ENCODE assay signal across 1 cellular context in the genomic region with DNA sequence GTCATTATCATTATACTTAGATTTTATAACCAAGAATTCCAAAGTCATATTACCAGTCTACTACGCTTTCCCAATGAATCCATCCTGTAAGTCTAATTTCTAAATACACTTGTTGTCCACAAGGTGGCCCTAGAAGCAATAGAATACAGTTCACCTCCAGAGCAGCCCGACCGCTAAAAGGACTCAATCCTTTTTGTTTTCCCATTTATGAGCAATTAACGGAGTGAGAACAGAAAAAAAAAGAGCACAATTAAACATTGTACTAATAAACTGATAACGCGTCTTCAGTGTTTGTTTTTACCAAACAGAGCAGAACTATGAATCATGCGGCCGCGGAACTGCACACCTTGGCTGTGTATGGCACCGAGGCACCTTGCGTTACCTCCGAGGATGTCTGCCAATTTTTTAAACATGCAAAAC.
TF ChIP-seq lines count a peak whose summit lies in the region.

No MANE protein-coding gene starts in this region.

TF ChIP-seq in HepG2, 621 proteins besides CTCF, POLR2A, EP300 and RAD21 (continued from another document and continues in another):
- TF ChIP-seq, protein P1, sequence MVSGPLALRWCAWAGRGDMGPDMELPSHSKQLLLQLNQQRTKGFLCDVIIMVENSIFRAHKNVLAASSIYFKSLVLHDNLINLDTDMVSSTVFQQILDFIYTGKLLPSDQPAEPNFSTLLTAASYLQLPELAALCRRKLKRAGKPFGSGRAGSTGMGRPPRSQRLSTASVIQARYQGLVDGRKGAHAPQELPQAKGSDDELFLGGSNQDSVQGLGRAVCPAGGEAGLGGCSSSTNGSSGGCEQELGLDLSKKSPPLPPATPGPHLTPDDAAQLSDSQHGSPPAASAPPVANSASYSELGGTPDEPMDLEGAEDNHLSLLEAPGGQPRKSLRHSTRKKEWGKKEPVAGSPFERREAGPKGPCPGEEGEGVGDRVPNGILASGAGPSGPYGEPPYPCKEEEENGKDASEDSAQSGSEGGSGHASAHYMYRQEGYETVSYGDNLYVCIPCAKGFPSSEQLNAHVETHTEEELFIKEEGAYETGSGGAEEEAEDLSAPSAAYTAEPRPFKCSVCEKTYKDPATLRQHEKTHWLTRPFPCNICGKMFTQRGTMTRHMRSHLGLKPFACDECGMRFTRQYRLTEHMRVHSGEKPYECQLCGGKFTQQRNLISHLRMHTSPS (CRISPR knock-in tag; IDR thresholded peaks at IDR 0.05; ENCODE audit: low read depth), result no peak
- TF ChIP-seq MXI1 (IDR thresholded peaks at IDR 0.05; ENCODE audit: borderline replicate concordance, low read depth, low read length), result no peak
- TF ChIP-seq U2AF1 (optimal IDR thresholded peaks at IDR 0.05; ENCODE audit: low read depth, low read length), result no peak
- no peak for TF ChIP-seq ZMAT3 (CRISPR knock-in tag; conservative IDR thresholded peaks at IDR 0.05)
- no peak for TF ChIP-seq HDAC2 (CRISPR knock-in tag; IDR thresholded peaks at IDR 0.05)
- TF ChIP-seq ZFAT (CRISPR knock-in tag; conservative IDR thresholded peaks at IDR 0.05), result no peak
- no peak for TF ChIP-seq JUND (CRISPR knock-in tag; IDR thresholded peaks at IDR 0.05)
- no peak for TF ChIP-seq ZNF460 (CRISPR knock-in tag; IDR thresholded peaks at IDR 0.05; ENCODE audit: borderline replicate concordance)
- TF ChIP-seq TRIM24 (CRISPR knock-in tag; IDR thresholded peaks at IDR 0.05), result no peak
- TF ChIP-seq, protein P2, sequence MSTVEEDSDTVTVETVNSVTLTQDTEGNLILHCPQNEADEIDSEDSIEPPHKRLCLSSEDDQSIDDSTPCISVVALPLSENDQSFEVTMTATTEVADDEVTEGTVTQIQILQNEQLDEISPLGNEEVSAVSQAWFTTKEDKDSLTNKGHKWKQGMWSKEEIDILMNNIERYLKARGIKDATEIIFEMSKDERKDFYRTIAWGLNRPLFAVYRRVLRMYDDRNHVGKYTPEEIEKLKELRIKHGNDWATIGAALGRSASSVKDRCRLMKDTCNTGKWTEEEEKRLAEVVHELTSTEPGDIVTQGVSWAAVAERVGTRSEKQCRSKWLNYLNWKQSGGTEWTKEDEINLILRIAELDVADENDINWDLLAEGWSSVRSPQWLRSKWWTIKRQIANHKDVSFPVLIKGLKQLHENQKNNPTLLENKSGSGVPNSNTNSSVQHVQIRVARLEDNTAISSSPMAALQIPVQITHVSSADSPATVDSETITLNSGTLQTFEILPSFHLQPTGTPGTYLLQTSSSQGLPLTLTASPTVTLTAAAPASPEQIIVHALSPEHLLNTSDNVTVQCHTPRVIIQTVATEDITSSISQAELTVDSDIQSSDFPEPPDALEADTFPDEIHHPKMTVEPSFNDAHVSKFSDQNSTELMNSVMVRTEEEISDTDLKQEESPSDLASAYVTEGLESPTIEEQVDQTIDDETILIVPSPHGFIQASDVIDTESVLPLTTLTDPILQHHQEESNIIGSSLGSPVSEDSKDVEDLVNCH (CRISPR knock-in tag; IDR thresholded peaks at IDR 0.05), result no peak
- no peak for TF ChIP-seq MIER3 (CRISPR knock-in tag; IDR thresholded peaks at IDR 0.05; ENCODE audit: borderline replicate concordance)
- no peak for TF ChIP-seq ZNF543 (CRISPR knock-in tag; IDR thresholded peaks at IDR 0.05)
- TF ChIP-seq, protein P3, sequence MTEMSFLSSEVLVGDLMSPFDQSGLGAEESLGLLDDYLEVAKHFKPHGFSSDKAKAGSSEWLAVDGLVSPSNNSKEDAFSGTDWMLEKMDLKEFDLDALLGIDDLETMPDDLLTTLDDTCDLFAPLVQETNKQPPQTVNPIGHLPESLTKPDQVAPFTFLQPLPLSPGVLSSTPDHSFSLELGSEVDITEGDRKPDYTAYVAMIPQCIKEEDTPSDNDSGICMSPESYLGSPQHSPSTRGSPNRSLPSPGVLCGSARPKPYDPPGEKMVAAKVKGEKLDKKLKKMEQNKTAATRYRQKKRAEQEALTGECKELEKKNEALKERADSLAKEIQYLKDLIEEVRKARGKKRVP (CRISPR knock-in tag; IDR thresholded peaks at IDR 0.05), result no peak
- TF ChIP-seq PCBP1 (IDR thresholded peaks at IDR 0.05; ENCODE audit: borderline replicate concordance, low read depth, low read length), result no peak
- TF ChIP-seq ZMYM3 (CRISPR knock-in tag; IDR thresholded peaks at IDR 0.05), result no peak
- TF ChIP-seq, protein P4, sequence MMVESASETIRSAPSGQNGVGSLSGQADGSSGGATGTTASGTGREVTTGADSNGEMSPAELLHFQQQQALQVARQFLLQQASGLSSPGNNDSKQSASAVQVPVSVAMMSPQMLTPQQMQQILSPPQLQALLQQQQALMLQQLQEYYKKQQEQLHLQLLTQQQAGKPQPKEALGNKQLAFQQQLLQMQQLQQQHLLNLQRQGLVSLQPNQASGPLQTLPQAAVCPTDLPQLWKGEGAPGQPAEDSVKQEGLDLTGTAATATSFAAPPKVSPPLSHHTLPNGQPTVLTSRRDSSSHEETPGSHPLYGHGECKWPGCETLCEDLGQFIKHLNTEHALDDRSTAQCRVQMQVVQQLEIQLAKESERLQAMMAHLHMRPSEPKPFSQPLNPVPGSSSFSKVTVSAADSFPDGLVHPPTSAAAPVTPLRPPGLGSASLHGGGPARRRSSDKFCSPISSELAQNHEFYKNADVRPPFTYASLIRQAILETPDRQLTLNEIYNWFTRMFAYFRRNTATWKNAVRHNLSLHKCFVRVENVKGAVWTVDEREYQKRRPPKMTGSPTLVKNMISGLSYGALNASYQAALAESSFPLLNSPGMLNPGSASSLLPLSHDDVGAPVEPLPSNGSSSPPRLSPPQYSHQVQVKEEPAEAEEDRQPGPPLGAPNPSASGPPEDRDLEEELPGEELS (CRISPR knock-in tag; IDR thresholded peaks at IDR 0.05), result no peak
- TF ChIP-seq, protein P5, sequence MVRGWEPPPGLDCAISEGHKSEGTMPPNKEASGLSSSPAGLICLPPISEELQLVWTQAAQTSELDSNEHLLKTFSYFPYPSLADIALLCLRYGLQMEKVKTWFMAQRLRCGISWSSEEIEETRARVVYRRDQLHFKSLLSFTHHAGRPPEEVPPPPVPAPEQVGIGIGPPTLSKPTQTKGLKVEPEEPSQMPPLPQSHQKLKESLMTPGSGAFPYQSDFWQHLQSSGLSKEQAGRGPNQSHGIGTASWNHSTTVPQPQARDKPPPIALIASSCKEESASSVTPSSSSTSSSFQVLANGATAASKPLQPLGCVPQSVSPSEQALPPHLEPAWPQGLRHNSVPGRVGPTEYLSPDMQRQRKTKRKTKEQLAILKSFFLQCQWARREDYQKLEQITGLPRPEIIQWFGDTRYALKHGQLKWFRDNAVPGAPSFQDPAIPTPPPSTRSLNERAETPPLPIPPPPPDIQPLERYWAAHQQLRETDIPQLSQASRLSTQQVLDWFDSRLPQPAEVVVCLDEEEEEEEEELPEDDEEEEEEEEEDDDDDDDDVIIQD (CRISPR knock-in tag; IDR thresholded peaks at IDR 0.05; ENCODE audit: low read depth), result no peak
- TF ChIP-seq ZNF468 (CRISPR knock-in tag; IDR thresholded peaks at IDR 0.05), result no peak
- no peak for TF ChIP-seq ELF4 (CRISPR knock-in tag; IDR thresholded peaks at IDR 0.05; ENCODE audit: borderline replicate concordance)
- TF ChIP-seq, protein P6, sequence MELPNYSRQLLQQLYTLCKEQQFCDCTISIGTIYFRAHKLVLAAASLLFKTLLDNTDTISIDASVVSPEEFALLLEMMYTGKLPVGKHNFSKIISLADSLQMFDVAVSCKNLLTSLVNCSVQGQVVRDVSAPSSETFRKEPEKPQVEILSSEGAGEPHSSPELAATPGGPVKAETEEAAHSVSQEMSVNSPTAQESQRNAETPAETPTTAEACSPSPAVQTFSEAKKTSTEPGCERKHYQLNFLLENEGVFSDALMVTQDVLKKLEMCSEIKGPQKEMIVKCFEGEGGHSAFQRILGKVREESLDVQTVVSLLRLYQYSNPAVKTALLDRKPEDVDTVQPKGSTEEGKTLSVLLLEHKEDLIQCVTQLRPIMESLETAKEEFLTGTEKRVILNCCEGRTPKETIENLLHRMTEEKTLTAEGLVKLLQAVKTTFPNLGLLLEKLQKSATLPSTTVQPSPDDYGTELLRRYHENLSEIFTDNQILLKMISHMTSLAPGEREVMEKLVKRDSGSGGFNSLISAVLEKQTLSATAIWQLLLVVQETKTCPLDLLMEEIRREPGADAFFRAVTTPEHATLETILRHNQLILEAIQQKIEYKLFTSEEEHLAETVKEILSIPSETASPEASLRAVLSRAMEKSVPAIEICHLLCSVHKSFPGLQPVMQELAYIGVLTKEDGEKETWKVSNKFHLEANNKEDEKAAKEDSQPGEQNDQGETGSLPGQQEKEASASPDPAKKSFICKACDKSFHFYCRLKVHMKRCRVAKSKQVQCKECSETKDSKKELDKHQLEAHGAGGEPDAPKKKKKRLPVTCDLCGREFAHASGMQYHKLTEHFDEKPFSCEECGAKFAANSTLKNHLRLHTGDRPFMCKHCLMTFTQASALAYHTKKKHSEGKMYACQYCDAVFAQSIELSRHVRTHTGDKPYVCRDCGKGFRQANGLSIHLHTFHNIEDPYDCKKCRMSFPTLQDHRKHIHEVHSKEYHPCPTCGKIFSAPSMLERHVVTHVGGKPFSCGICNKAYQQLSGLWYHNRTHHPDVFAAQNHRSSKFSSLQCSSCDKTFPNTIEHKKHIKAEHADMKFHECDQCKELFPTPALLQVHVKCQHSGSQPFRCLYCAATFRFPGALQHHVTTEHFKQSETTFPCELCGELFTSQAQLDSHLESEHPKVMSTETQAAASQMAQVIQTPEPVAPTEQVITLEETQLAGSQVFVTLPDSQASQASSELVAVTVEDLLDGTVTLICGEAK (IDR thresholded peaks at IDR 0.05), result no peak
- TF ChIP-seq, protein P6 (CRISPR knock-in tag; IDR thresholded peaks at IDR 0.05), result no peak
- TF ChIP-seq KLF9 (CRISPR knock-in tag; IDR thresholded peaks at IDR 0.05; ENCODE audit: low read depth), result no peak
- peak; percentile 91 for TF ChIP-seq STAG1 (CRISPR knock-in tag; IDR thresholded peaks at IDR 0.05)
- 0 out of 2 replicates have a peak, but pooled peaks have one; percentile 10 for TF ChIP-seq ZNF317 (CRISPR knock-in tag; IDR thresholded peaks at IDR 0.05)
- TF ChIP-seq, protein P7, sequence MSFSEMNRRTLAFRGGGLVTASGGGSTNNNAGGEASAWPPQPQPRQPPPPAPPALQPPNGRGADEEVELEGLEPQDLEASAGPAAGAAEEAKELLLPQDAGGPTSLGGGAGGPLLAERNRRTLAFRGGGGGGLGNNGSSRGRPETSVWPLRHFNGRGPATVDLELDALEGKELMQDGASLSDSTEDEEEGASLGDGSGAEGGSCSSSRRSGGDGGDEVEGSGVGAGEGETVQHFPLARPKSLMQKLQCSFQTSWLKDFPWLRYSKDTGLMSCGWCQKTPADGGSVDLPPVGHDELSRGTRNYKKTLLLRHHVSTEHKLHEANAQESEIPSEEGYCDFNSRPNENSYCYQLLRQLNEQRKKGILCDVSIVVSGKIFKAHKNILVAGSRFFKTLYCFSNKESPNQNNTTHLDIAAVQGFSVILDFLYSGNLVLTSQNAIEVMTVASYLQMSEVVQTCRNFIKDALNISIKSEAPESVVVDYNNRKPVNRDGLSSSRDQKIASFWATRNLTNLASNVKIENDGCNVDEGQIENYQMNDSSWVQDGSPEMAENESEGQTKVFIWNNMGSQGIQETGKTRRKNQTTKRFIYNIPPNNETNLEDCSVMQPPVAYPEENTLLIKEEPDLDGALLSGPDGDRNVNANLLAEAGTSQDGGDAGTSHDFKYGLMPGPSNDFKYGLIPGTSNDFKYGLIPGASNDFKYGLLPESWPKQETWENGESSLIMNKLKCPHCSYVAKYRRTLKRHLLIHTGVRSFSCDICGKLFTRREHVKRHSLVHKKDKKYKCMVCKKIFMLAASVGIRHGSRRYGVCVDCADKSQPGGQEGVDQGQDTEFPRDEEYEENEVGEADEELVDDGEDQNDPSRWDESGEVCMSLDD (CRISPR knock-in tag; IDR thresholded peaks at IDR 0.05; ENCODE audit: borderline replicate concordance), result no peak
- TF ChIP-seq, protein P8, sequence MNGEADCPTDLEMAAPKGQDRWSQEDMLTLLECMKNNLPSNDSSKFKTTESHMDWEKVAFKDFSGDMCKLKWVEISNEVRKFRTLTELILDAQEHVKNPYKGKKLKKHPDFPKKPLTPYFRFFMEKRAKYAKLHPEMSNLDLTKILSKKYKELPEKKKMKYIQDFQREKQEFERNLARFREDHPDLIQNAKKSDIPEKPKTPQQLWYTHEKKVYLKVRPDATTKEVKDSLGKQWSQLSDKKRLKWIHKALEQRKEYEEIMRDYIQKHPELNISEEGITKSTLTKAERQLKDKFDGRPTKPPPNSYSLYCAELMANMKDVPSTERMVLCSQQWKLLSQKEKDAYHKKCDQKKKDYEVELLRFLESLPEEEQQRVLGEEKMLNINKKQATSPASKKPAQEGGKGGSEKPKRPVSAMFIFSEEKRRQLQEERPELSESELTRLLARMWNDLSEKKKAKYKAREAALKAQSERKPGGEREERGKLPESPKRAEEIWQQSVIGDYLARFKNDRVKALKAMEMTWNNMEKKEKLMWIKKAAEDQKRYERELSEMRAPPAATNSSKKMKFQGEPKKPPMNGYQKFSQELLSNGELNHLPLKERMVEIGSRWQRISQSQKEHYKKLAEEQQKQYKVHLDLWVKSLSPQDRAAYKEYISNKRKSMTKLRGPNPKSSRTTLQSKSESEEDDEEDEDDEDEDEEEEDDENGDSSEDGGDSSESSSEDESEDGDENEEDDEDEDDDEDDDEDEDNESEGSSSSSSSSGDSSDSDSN (CRISPR knock-in tag; IDR thresholded peaks at IDR 0.05), result no peak
- TF ChIP-seq MED8 (CRISPR knock-in tag; IDR thresholded peaks at IDR 0.05; ENCODE audit: insufficient replicate concordance), result no peak
- no peak for TF ChIP-seq ZNF251 (CRISPR knock-in tag; IDR thresholded peaks at IDR 0.05)
